Comparison of ENCODE assay signal across 1 cellular context in genomic region chr16:69330286-69331109, GRCh38.
TF ChIP-seq lines count a peak whose summit lies in the region.

PDF (minus strand) TSS chr16:69330588; CDS start chr16:69330570, 18 bp downstream.

TF ChIP-seq in HepG2, 621 proteins besides CTCF, POLR2A, EP300 and RAD21 (continued from another document and continues in another):
- TF ChIP-seq ZSCAN31 (CRISPR knock-in tag; IDR thresholded peaks at IDR 0.05; ENCODE audit: low read depth) (peak; percentile 84), THAP11 (CRISPR knock-in tag; IDR thresholded peaks at IDR 0.05) (peak; percentile 93), KDM3A (CRISPR knock-in tag; IDR thresholded peaks at IDR 0.05; ENCODE audit: low read depth) (0 out of 2 replicates have a peak, but pooled peaks have one; percentile 55), ZNF558 (CRISPR knock-in tag; IDR thresholded peaks at IDR 0.05; ENCODE audit: borderline replicate concordance) (peak; percentile 72; the same call in 1 of the 2 replicates), SALL1 (CRISPR knock-in tag; IDR thresholded peaks at IDR 0.05) (peak; percentile 82), ZNF576 (CRISPR knock-in tag; IDR thresholded peaks at IDR 0.05) (peak; percentile 83; the same call in 1 of the 2 replicates), ZNF724P (CRISPR knock-in tag; IDR thresholded peaks at IDR 0.05; ENCODE audit: borderline replicate concordance) (peak; percentile 92; the same call in 1 of the 2 replicates), DZIP1 (CRISPR knock-in tag; IDR thresholded peaks at IDR 0.05) (peak; percentile 48; the same call in 1 of the 2 replicates), RCOR2 (CRISPR knock-in tag; IDR thresholded peaks at IDR 0.05) (no peak), ZBTB7A (CRISPR knock-in tag; IDR thresholded peaks at IDR 0.05) (peak; percentile 47; the same call in 1 of the 2 replicates), PRPF4 (IDR thresholded peaks at IDR 0.05; ENCODE audit: low read depth, low read length, poor library complexity, severe bottlenecking) (no peak), SIN3A (IDR thresholded peaks at IDR 0.05; ENCODE audit: borderline replicate concordance, low read depth, low read length) (peak; percentile 96), RFXAP (CRISPR knock-in tag; IDR thresholded peaks at IDR 0.05; ENCODE audit: borderline replicate concordance) (peak; percentile 92; the same call in 1 of the 2 replicates), AGO1 (IDR thresholded peaks at IDR 0.05; ENCODE audit: low read depth, low read length, poor library complexity, severe bottlenecking) (no peak), ZNF333 (CRISPR knock-in tag; IDR thresholded peaks at IDR 0.05; ENCODE audit: borderline replicate concordance) (peak; percentile 79), PITX1 (CRISPR knock-in tag; IDR thresholded peaks at IDR 0.05) (peak; percentile 72; the same call in 1 of the 2 replicates), ZNF451 (CRISPR knock-in tag; IDR thresholded peaks at IDR 0.05) (peak; percentile 82), ZNF589 (CRISPR knock-in tag; conservative IDR thresholded peaks at IDR 0.05) (peak; percentile 83), KDM5A (IDR thresholded peaks at IDR 0.05; ENCODE audit: borderline replicate concordance, low read length) (peak; percentile 54; the same call in 1 of the 2 replicates), ZNF101 (CRISPR knock-in tag; IDR thresholded peaks at IDR 0.05; ENCODE audit: borderline replicate concordance, low read depth) (no peak), ZNF251 (CRISPR knock-in tag; IDR thresholded peaks at IDR 0.05) (no peak; the same call in 1 of the 2 replicates), MLX (CRISPR knock-in tag; IDR thresholded peaks at IDR 0.05) (peak; percentile 68; the same call in 1 of the 2 replicates), CHCHD3 (CRISPR knock-in tag; IDR thresholded peaks at IDR 0.05) (peak; percentile 76; the same call in 1 of the 2 replicates), HIVEP1 (CRISPR knock-in tag; IDR thresholded peaks at IDR 0.05) (peak; percentile 82; the same call in 1 of the 2 replicates), SUZ12 (IDR thresholded peaks at IDR 0.05; ENCODE audit: low read depth, low read length) (peak; percentile 58), NR2F1 (CRISPR knock-in tag; IDR thresholded peaks at IDR 0.05) (no peak), ZNF780A (CRISPR knock-in tag; IDR thresholded peaks at IDR 0.05) (peak; percentile 80; the same call in 1 of the 2 replicates), ZNF883 (CRISPR knock-in tag; IDR thresholded peaks at IDR 0.05; ENCODE audit: not compliant biosample characterization) (peak; percentile 97), NR2F6 (IDR thresholded peaks at IDR 0.05) (no peak), NR2F6 (CRISPR knock-in tag; IDR thresholded peaks at IDR 0.05) (peak; percentile 80; the same call in 1 of the 2 replicates), ZNF460 (CRISPR knock-in tag; IDR thresholded peaks at IDR 0.05; ENCODE audit: borderline replicate concordance) (no peak), YY1 (IDR thresholded peaks at IDR 0.05; ENCODE audit: insufficient read depth, insufficient replicate concordance, low read depth, low read length) (peak; percentile 96), ZNF282 (IDR thresholded peaks at IDR 0.05; ENCODE audit: partially characterized antibody) (no peak), PRMT3 (CRISPR knock-in tag; IDR thresholded peaks at IDR 0.05; ENCODE audit: borderline replicate concordance, low read depth) (peak; percentile 28; the same call in 1 of the 2 replicates), SRF (IDR thresholded peaks at IDR 0.05; ENCODE audit: low read depth, low read length) (0 out of 2 replicates have a peak, but pooled peaks have one; percentile 15), AGO2 (optimal IDR thresholded peaks at IDR 0.05; ENCODE audit: low read depth, low read length) (peak; percentile 99), ZNF562 (CRISPR knock-in tag; IDR thresholded peaks at IDR 0.05; ENCODE audit: borderline replicate concordance) (no peak; the same call in 1 of the 2 replicates), HMG20B (CRISPR knock-in tag; conservative IDR thresholded peaks at IDR 0.05) (no peak), MXD3 (CRISPR knock-in tag; IDR thresholded peaks at IDR 0.05) (peak; percentile 88; the same call in 1 of the 2 replicates), EED (CRISPR knock-in tag; IDR thresholded peaks at IDR 0.05) (peak; percentile 66; the same call in 1 of the 2 replicates), THAP7 (CRISPR knock-in tag; IDR thresholded peaks at IDR 0.05) (peak; percentile 99), ZNF274 (CRISPR knock-in tag; IDR thresholded peaks at IDR 0.05) (peak; percentile 80), ZNF235 (CRISPR knock-in tag; IDR thresholded peaks at IDR 0.05; ENCODE audit: borderline replicate concordance) (peak; percentile 93), SKI (IDR thresholded peaks at IDR 0.05; ENCODE audit: partially characterized antibody) (peak; percentile 77), SIN3B (IDR thresholded peaks at IDR 0.05; ENCODE audit: low read length) (no peak; the same call in 1 of the 2 replicates), PPARG (CRISPR knock-in tag; conservative IDR thresholded peaks at IDR 0.05) (peak; percentile 67; the same call in 1 of the 2 replicates), E2F2 (CRISPR knock-in tag; IDR thresholded peaks at IDR 0.05; ENCODE audit: borderline replicate concordance) (peak; percentile 84; the same call in 1 of the 2 replicates), GMEB2 (CRISPR knock-in tag; IDR thresholded peaks at IDR 0.05; ENCODE audit: low read depth) (0 out of 2 replicates have a peak, but pooled peaks have one; percentile 32)
- TF ChIP-seq, protein P1, sequence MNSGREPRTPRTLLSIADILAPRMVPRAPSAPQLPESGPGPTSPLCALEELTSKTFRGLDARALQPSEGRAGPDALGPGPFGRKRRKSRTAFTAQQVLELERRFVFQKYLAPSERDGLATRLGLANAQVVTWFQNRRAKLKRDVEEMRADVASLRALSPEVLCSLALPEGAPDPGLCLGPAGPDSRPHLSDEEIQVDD (CRISPR knock-in tag; IDR thresholded peaks at IDR 0.05; ENCODE audit: borderline replicate concordance) = no peak
- TF ChIP-seq, protein P2, sequence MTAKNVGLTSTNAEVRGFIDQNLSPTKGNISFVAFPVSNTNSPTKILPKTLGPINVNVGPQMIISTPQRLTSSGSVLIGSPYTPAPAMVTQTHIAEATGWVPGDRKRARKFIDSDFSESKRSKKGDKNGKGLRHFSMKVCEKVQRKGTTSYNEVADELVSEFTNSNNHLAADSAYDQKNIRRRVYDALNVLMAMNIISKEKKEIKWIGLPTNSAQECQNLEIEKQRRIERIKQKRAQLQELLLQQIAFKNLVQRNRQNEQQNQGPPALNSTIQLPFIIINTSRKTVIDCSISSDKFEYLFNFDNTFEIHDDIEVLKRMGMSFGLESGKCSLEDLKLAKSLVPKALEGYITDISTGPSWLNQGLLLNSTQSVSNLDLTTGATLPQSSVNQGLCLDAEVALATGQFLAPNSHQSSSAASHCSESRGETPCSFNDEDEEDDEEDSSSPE (CRISPR knock-in tag; IDR thresholded peaks at IDR 0.05) = peak; percentile 97
- TF ChIP-seq, protein P3, sequence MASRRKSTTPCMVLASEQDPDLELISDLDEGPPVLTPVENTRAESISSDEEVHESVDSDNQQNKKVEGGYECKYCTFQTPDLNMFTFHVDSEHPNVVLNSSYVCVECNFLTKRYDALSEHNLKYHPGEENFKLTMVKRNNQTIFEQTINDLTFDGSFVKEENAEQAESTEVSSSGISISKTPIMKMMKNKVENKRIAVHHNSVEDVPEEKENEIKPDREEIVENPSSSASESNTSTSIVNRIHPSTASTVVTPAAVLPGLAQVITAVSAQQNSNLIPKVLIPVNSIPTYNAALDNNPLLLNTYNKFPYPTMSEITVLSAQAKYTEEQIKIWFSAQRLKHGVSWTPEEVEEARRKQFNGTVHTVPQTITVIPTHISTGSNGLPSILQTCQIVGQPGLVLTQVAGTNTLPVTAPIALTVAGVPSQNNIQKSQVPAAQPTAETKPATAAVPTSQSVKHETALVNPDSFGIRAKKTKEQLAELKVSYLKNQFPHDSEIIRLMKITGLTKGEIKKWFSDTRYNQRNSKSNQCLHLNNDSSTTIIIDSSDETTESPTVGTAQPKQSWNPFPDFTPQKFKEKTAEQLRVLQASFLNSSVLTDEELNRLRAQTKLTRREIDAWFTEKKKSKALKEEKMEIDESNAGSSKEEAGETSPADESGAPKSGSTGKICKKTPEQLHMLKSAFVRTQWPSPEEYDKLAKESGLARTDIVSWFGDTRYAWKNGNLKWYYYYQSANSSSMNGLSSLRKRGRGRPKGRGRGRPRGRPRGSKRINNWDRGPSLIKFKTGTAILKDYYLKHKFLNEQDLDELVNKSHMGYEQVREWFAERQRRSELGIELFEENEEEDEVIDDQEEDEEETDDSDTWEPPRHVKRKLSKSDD (CRISPR knock-in tag; IDR thresholded peaks at IDR 0.05; ENCODE audit: low read depth) = no peak; the same call in 1 of the 2 replicates
- TF ChIP-seq, protein P4, sequence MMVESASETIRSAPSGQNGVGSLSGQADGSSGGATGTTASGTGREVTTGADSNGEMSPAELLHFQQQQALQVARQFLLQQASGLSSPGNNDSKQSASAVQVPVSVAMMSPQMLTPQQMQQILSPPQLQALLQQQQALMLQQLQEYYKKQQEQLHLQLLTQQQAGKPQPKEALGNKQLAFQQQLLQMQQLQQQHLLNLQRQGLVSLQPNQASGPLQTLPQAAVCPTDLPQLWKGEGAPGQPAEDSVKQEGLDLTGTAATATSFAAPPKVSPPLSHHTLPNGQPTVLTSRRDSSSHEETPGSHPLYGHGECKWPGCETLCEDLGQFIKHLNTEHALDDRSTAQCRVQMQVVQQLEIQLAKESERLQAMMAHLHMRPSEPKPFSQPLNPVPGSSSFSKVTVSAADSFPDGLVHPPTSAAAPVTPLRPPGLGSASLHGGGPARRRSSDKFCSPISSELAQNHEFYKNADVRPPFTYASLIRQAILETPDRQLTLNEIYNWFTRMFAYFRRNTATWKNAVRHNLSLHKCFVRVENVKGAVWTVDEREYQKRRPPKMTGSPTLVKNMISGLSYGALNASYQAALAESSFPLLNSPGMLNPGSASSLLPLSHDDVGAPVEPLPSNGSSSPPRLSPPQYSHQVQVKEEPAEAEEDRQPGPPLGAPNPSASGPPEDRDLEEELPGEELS (CRISPR knock-in tag; IDR thresholded peaks at IDR 0.05) = peak; percentile 73; the same call in 1 of the 2 replicates
